Comparison of ENCODE assay signal across 1 cellular context in genomic region chr1:16385659-16386453, GRCh38.
TF ChIP-seq lines count a peak whose summit lies in the region.

No MANE protein-coding gene starts in this region.

TF ChIP-seq in GM12878, 131 proteins besides CTCF, POLR2A, EP300 and RAD21:
- TF ChIP-seq BHLHE40 (IDR thresholded peaks at IDR 0.05; ENCODE audit: borderline replicate concordance in 1 of 2, low read depth in 2 of 2, low read length in 1 of 2) (no peak), POU2F2 (IDR thresholded peaks at IDR 0.05; ENCODE audit: borderline replicate concordance, low read depth, low read length) (no peak), ZNF687 (IDR thresholded peaks at IDR 0.05) (no peak), DPF2 (IDR thresholded peaks at IDR 0.05) (no peak), NFIC (IDR thresholded peaks at IDR 0.05; ENCODE audit: low read depth, low read length) (no peak)
- TF ChIP-seq, protein P1, sequence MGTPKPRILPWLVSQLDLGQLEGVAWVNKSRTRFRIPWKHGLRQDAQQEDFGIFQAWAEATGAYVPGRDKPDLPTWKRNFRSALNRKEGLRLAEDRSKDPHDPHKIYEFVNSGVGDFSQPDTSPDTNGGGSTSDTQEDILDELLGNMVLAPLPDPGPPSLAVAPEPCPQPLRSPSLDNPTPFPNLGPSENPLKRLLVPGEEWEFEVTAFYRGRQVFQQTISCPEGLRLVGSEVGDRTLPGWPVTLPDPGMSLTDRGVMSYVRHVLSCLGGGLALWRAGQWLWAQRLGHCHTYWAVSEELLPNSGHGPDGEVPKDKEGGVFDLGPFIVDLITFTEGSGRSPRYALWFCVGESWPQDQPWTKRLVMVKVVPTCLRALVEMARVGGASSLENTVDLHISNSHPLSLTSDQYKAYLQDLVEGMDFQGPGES (IDR thresholded peaks at IDR 0.05): no peak
